Comparison of ENCODE assay signal across 27 cellular contexts in the genomic region with DNA sequence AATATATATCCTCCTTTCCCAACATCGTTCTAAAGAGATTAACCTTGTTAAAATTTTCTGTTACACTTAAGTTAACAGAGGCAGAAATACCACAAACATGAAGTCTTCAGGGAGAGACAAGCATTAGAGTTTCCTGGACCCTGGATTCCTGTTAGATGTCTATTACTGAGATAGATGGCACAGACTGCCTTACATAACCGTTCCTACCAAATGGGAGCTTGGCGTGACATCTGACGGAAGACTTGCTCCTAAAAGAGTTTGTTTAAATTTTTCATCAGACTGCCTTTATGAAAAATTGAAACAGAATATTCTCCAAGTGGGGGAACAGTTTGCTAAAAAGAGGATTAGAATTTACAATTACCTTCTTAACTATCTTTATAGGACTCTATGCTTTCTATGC. TPM values are rescaled to one million over a fixed set of nuclear protein-coding genes. Genes with fewer than 3 reads are reported as not detected.
DNase-seq lines count a peak whose midpoint lies in the region; ATAC-seq and TF ChIP-seq lines count a peak whose summit lies in the region.
"Had no signal": no experiment of that assay in that cellular context is flagged by ENCODE, and none has a peak within 500 bp of the region (broad histone marks: within the 10 kb centered on the region; RNA-seq: fewer than 3 reads in every experiment).

No MANE protein-coding gene starts in this region.

- no peak for TF ChIP-seq POLR2A in thyroid gland (IDR thresholded peaks at IDR 0.05)

- H3K27me3 Mint-ChIP-seq in endodermal cell (ENCODE audit: insufficient read depth) = no peaks in the 10 kb centered on the region
- H3K27me3 Mint-ChIP-seq: activated T-cell treated with anti-CD3 and anti-CD28 coated beads, Interleukin-2, amount 50 U/mL, for 24 hours; memory B cell; stimulated activated memory B cell treated with anti-CD40 and anti-IgM and Interleukin-4, amounts not matched to agents 10 μg/mL and 1 μg/mL and 100 μg/mL, for 72 hours had no signal

- H3K4me2 ChIP-seq in PC-3 (ENCODE audit: low read length) = no peak overlapping the region
- H3K4me2 ChIP-seq: GM23338, smooth muscle cell had no signal

- peaks cover 21% of the 10 kb centered on the region for H3K4me1 Mint-ChIP-seq in endodermal cell
- H3K4me1 Mint-ChIP-seq: natural killer cell; stimulated activated memory B cell treated with anti-CD40 and anti-IgM and Interleukin-4, amounts not matched to agents 10 μg/mL and 1 μg/mL and 100 μg/mL, for 72 hours had no signal

- H3K27ac ChIP-seq in endodermal cell (ENCODE audit: low read depth, low read length) = peak overlapping the region; percentile 58
- peak overlapping the region; percentile 64 to 79 (median 72) for H3K27ac ChIP-seq in thyroid gland
- H3K27ac ChIP-seq in PC-3 (ENCODE audit: low read length) = no peak overlapping the region
- H3K27ac ChIP-seq: foreskin keratinocyte, psoas muscle had no signal

- BruUV-seq in PC-3 (replicated peaks; lab: Mats Ljungman, UMichigan) = no TSS peak

- H3K9ac ChIP-seq in endodermal cell (ENCODE audit: extremely low read depth, low read length, poor library complexity, severe bottlenecking) (no peak overlapping the region), PC-3 (ENCODE audit: low read length) (no peak overlapping the region)

- CTCF ChIA-PET in PC-3 (lab: Charles Lee) = no interaction called here

- no peaks in the 10 kb centered on the region for H3K9me3 ChIP-seq in endodermal cell (ENCODE audit: control insufficient read depth, low read length)
- H3K9me3 ChIP-seq in thyroid gland = no peaks in the 10 kb centered on the region
- H3K9me3 ChIP-seq in PC-3 (ENCODE audit: low read length) = no peaks in the 10 kb centered on the region
- H3K9me3 ChIP-seq: BE2C, psoas muscle, tibial nerve had no signal

- no peak for TF ChIP-seq CTCF in endodermal cell (conservative IDR thresholded peaks at IDR 0.05)
- TF ChIP-seq CTCF in thyroid gland (IDR thresholded peaks at IDR 0.05) = no peak
- TF ChIP-seq CTCF in PC-3 (conservative IDR thresholded peaks at IDR 0.05; ENCODE audit: low read depth, low read length) = no peak

- H2AFZ ChIP-seq in PC-3 (ENCODE audit: low read length) = no peak overlapping the region
- H2AFZ ChIP-seq: GM23338 had no signal

- no peak overlapping the region for H3K4me3 ChIP-seq in endodermal cell (ENCODE audit: low read length)
- H3K4me3 ChIP-seq in thyroid gland (replicated peaks in 1 of 3) = no peak overlapping the region
- H3K4me3 ChIP-seq in PC-3 (ENCODE audit: low read length) = no peak overlapping the region
- H3K4me3 ChIP-seq: GM23338, psoas muscle, smooth muscle cell had no signal

- POLR2A ChIA-PET in PC-3 (lab: Charles Lee; ENCODE audit: unreplicated experiment) = no interaction called here

- H3K9me3 Mint-ChIP-seq in endodermal cell = no peaks in the 10 kb centered on the region
- H3K9me3 Mint-ChIP-seq: activated naive CD4-positive, alpha-beta T cell treated with anti-CD3 and anti-CD28 coated beads for 36 hours; activated T-cell treated with anti-CD3 and anti-CD28 coated beads, Interleukin-2, amount 50 U/mL, for 24 hours; GM23338; memory B cell; natural killer cell; stimulated activated memory B cell treated with anti-CD40 and anti-IgM and Interleukin-4, amounts not matched to agents 10 μg/mL and 1 μg/mL and 100 μg/mL, for 72 hours had no signal

- ATAC-seq in PC-3 = no peak
- no peak for ATAC-seq in HG03439 (IDR thresholded peaks at IDR 0.05; ENCODE audit: unreplicated experiment)
- ATAC-seq: foreskin keratinocyte; natural killer cell; Panc1; psoas muscle; stimulated activated memory B cell treated with anti-CD40 and anti-IgM and Interleukin-4, amounts not matched to agents 10 μg/mL and 1 μg/mL and 100 μg/mL, for 72 hours had no signal

- H3K79me2 ChIP-seq in PC-3 (ENCODE audit: low read length) = no peaks in the 10 kb centered on the region

- no peaks in the 10 kb centered on the region for H3K36me3 Mint-ChIP-seq in endodermal cell (ENCODE audit: low read depth)
- H3K36me3 Mint-ChIP-seq: natural killer cell; stimulated activated memory B cell treated with anti-CD40 and anti-IgM and Interleukin-4, amounts not matched to agents 10 μg/mL and 1 μg/mL and 100 μg/mL, for 72 hours had no signal

- H3K4me1 ChIP-seq in endodermal cell (ENCODE audit: control insufficient read depth, insufficient read depth, low read length) (peaks cover 3% of the 10 kb centered on the region), thyroid gland (peaks cover 9 to 15% of the 10 kb centered on the region in 2 donors), PC-3 (ENCODE audit: insufficient read depth, low read length) (no peaks in the 10 kb centered on the region)
- H3K4me1 ChIP-seq: BE2C, foreskin keratinocyte, psoas muscle had no signal

- peak; percentile 10 for DNase-seq in NCI-H2227 treated with DMSO at 0.1 percent for 48 hours (lab: John Stamatoyannopoulos, UW)
- DNase-seq in NCI-H2227 (lab: John Stamatoyannopoulos, UW; ENCODE audit: unreplicated experiment) = no peak
- no peak for DNase-seq in endodermal cell
- peak; percentile 10 for DNase-seq in occipital lobe (lab: John Stamatoyannopoulos, UW)
- no peak for DNase-seq in thyroid gland
- no peak for DNase-seq in PC-3
- DNase-seq in NCI-H146 treated with DMSO at 0.1 percent for 48 hours (lab: John Stamatoyannopoulos, UW; ENCODE audit: unreplicated experiment) = no peak
- DNase-seq: 8988T; activated CD4-positive, alpha-beta T cell treated with anti-CD3 and anti-CD28 coated beads for 1 hour; activated naive CD4-positive, alpha-beta T cell treated with anti-CD3 and anti-CD28 coated beads for 36 hours; activated T-cell treated with anti-CD3 and anti-CD28 coated beads, Interleukin-2, amount 50 U/mL, for 24 hours; BE2C; DND-41; foreskin keratinocyte; Kasumi-1; kidney glomerular epithelial cell; natural killer cell; NCI-H187 treated with DMSO at 0.1 percent for 48 hours; psoas muscle; T-helper 1 cell had no signal

- intact Hi-C loops in thyroid gland (cut with DNase I) = no loop called here
- intact Hi-C loops in PC-3 (cut with micrococcal nuclease) = no loop called here

- H3K27me3 ChIP-seq in endodermal cell (ENCODE audit: control insufficient read depth, insufficient read depth, low read length, poor library complexity, severe bottlenecking) (no peaks in the 10 kb centered on the region), thyroid gland (no peaks in the 10 kb centered on the region), PC-3 (ENCODE audit: low read length) (no peaks in the 10 kb centered on the region)
- H3K27me3 ChIP-seq: BE2C, foreskin keratinocyte, tibial nerve had no signal

- WGBS in endodermal cell (ENCODE audit: insufficient coverage in 1 of 2, insufficient read length in 1 of 2), 2 experiments = 96 to 100% methylated on average over 1 to 4 of the region's 4 CpGs
- WGBS in thyroid gland, 2 donors = 62 to 65% methylated on average over 4 of the region's 4 CpGs

- H3K4me3 Mint-ChIP-seq in endodermal cell = no peak overlapping the region
- H3K4me3 Mint-ChIP-seq: activated naive CD4-positive, alpha-beta T cell treated with anti-CD3 and anti-CD28 coated beads for 36 hours; activated T-cell treated with anti-CD3 and anti-CD28 coated beads, Interleukin-2, amount 50 U/mL, for 24 hours; GM23338; memory B cell; natural killer cell; stimulated activated memory B cell treated with anti-CD40 and anti-IgM and Interleukin-4, amounts not matched to agents 10 μg/mL and 1 μg/mL and 100 μg/mL, for 72 hours had no signal

- no peaks in the 10 kb centered on the region for H4K20me1 ChIP-seq in PC-3 (ENCODE audit: low read length)

- H3K36me3 ChIP-seq in endodermal cell (ENCODE audit: control insufficient read depth, insufficient read depth, low read length) = no peaks in the 10 kb centered on the region
- no peaks in the 10 kb centered on the region for H3K36me3 ChIP-seq in thyroid gland
- H3K36me3 ChIP-seq in PC-3 (ENCODE audit: low read depth, low read length) = no peaks in the 10 kb centered on the region
- H3K36me3 ChIP-seq: BE2C, tibial nerve had no signal

- H3K27ac Mint-ChIP-seq in endodermal cell = no peak overlapping the region
- H3K27ac Mint-ChIP-seq: activated naive CD4-positive, alpha-beta T cell treated with anti-CD3 and anti-CD28 coated beads for 36 hours; activated T-cell treated with anti-CD3 and anti-CD28 coated beads, Interleukin-2, amount 50 U/mL, for 24 hours; GM23338; memory B cell; natural killer cell; stimulated activated memory B cell treated with anti-CD40 and anti-IgM and Interleukin-4, amounts not matched to agents 10 μg/mL and 1 μg/mL and 100 μg/mL, for 72 hours had no signal

- H3F3A ChIP-seq in PC-3 (ENCODE audit: low read length, unreplicated experiment) = no peaks in the 10 kb centered on the region

- H3K9me2 ChIP-seq in PC-3 (replicated peaks; ENCODE audit: low read length) = no peaks in the 10 kb centered on the region

RNA-seq across cellular contexts. Expression of gene ANK3, which starts 22.7 kb away (rescaled TPM):
- total RNA-seq in endodermal cell (10 to 100 TPM; 65.0 to 79.5 TPM), occipital lobe (260 TPM), thyroid gland (100 to 1,000 TPM in 3 of 4 donors, 10 to 100 TPM in 1; 56.6 to 118 (median 115) TPM), PC-3 (2014; rRNA removed) (29.5 and 33.6 TPM in 2 replicates)
- polyA plus RNA-seq in endodermal cell (2013, experiment 1 of 2) = 44.1 TPM
- 44.2 TPM for polyA plus RNA-seq in endodermal cell (2013, experiment 2 of 2)

Comparison
In these comparisons a context has a peak if more than half of its experiments do, and no peak if none do; other contexts are left out.
1. DNase-seq: peak in NCI-H2227 treated with DMSO at 0.1 percent for 48 hours (single experiment) and occipital lobe (single experiment); none in NCI-H2227 (single experiment), endodermal cell (single experiment), thyroid gland (0 of 2), PC-3 (single experiment) and NCI-H146 treated with DMSO at 0.1 percent for 48 hours (single experiment).